Comparison of ENCODE assay signal across 1 cellular context in genomic region chr17:37643118-37643766, GRCh38.
TF ChIP-seq lines count a peak whose summit lies in the region.

Gene DDX52, minus strand, starts transcription at chr17:37643446. Its CDS starts 26 bp downstream, at chr17:37643420.

TF ChIP-seq in HEK293, 187 proteins besides CTCF, POLR2A, EP300 and RAD21 (continued from another document and continues in another):
- TF ChIP-seq PBX3 (CRISPR knock-in tag; IDR thresholded peaks at IDR 0.05), result no peak
- TF ChIP-seq ZIC2 (tag by site-specific recombination; IDR thresholded peaks at IDR 0.05), result no peak
- no peak for TF ChIP-seq ZNF248 (tag by site-specific recombination; IDR thresholded peaks at IDR 0.05)
- TF ChIP-seq ZNF76 (tag by site-specific recombination; IDR thresholded peaks at IDR 0.05; ENCODE audit: borderline replicate concordance, low read depth), result peak; percentile 80
- no peak; the same call in 1 of the 2 replicates for TF ChIP-seq ZNF449 (tag by site-specific recombination; IDR thresholded peaks at IDR 0.05)
- TF ChIP-seq GLIS1 (tag by site-specific recombination; IDR thresholded peaks at IDR 0.05), result 0 out of 2 replicates have a peak, but pooled peaks have one; percentile 19
- TF ChIP-seq ZNF341 (tag by site-specific recombination; IDR thresholded peaks at IDR 0.05; ENCODE audit: low read depth), result no peak
- TF ChIP-seq KLF9 (tag by site-specific recombination; IDR thresholded peaks at IDR 0.05; ENCODE audit: low read depth), result peak; percentile 79
- TF ChIP-seq ZNF501 (tag by site-specific recombination; IDR thresholded peaks at IDR 0.05), result peak; percentile 82
- TF ChIP-seq ZNF239 (tag by site-specific recombination; IDR thresholded peaks at IDR 0.05), result no peak
- TF ChIP-seq ZBTB20 (tag by site-specific recombination; IDR thresholded peaks at IDR 0.05), result peak; percentile 61; the same call in 1 of the 2 replicates
- no peak for TF ChIP-seq ZNF830 (tag by site-specific recombination; IDR thresholded peaks at IDR 0.05; ENCODE audit: low read depth)
- TF ChIP-seq KLF16 (tag by site-specific recombination; IDR thresholded peaks at IDR 0.05), result no peak; the same call in 1 of the 2 replicates
- no peak for TF ChIP-seq ZNF776 (tag by site-specific recombination; IDR thresholded peaks at IDR 0.05; ENCODE audit: borderline replicate concordance)
- no peak for TF ChIP-seq ZNF354C (tag by site-specific recombination; IDR thresholded peaks at IDR 0.05; ENCODE audit: borderline replicate concordance, low read depth)
- no peak for TF ChIP-seq ZNF184 (tag by site-specific recombination; IDR thresholded peaks at IDR 0.05)
- no peak for TF ChIP-seq OVOL3 (tag by site-specific recombination; IDR thresholded peaks at IDR 0.05)
- TF ChIP-seq ZNF548 (tag by site-specific recombination; IDR thresholded peaks at IDR 0.05), result no peak
- no peak for TF ChIP-seq ZNF292 (tag by site-specific recombination; IDR thresholded peaks at IDR 0.05; ENCODE audit: borderline replicate concordance, low read depth)
- no peak for TF ChIP-seq KLF1 (tag by site-specific recombination; IDR thresholded peaks at IDR 0.05)
- peak; percentile 52; the same call in 1 of the 2 replicates for TF ChIP-seq EGR2 (tag by site-specific recombination; IDR thresholded peaks at IDR 0.05; ENCODE audit: low read depth)
- TF ChIP-seq OSR2 (tag by site-specific recombination; IDR thresholded peaks at IDR 0.05), result no peak
- TF ChIP-seq ZNF426 (tag by site-specific recombination; IDR thresholded peaks at IDR 0.05), result no peak
- no peak for TF ChIP-seq ZBTB10 (tag by site-specific recombination; IDR thresholded peaks at IDR 0.05)
- no peak for TF ChIP-seq ZFP37 (tag by site-specific recombination; IDR thresholded peaks at IDR 0.05)
- TF ChIP-seq ZBTB21 (tag by site-specific recombination; IDR thresholded peaks at IDR 0.05), result peak; percentile 91
- TF ChIP-seq WT1 (tag by site-specific recombination; IDR thresholded peaks at IDR 0.05), result no peak
- 0 out of 2 replicates have a peak, but pooled peaks have one; percentile 11 for TF ChIP-seq ZNF580 (tag by site-specific recombination; IDR thresholded peaks at IDR 0.05)
- TF ChIP-seq ZNF704 (tag by site-specific recombination; IDR thresholded peaks at IDR 0.05), result no peak
- TF ChIP-seq ZNF157 (tag by site-specific recombination; IDR thresholded peaks at IDR 0.05), result no peak
- 0 out of 2 replicates have a peak, but pooled peaks have one; percentile 60 for TF ChIP-seq KLF8 (tag by site-specific recombination; IDR thresholded peaks at IDR 0.05)
- no peak for TF ChIP-seq INSM2 (tag by site-specific recombination; IDR thresholded peaks at IDR 0.05)
- no peak for TF ChIP-seq ZNF549 (tag by site-specific recombination; IDR thresholded peaks at IDR 0.05)
- TF ChIP-seq ZNF132 (tag by site-specific recombination; IDR thresholded peaks at IDR 0.05; ENCODE audit: borderline replicate concordance), result no peak
- TF ChIP-seq YY1 (tag by site-specific recombination; IDR thresholded peaks at IDR 0.05), result peak; percentile 70; the same call in 1 of the 2 replicates
- TF ChIP-seq ZNF112 (tag by site-specific recombination; IDR thresholded peaks at IDR 0.05), result no peak
- TF ChIP-seq ZNF2 (tag by site-specific recombination; IDR thresholded peaks at IDR 0.05), result 0 out of 2 replicates have a peak, but pooled peaks have one; percentile 13
- TF ChIP-seq SP3 (tag by site-specific recombination; IDR thresholded peaks at IDR 0.05), result peak; percentile 50
- TF ChIP-seq ZNF792 (tag by site-specific recombination; IDR thresholded peaks at IDR 0.05), result no peak
- no peak for TF ChIP-seq ZNF513 (tag by site-specific recombination; IDR thresholded peaks at IDR 0.05)
- TF ChIP-seq ZNF155 (tag by site-specific recombination; IDR thresholded peaks at IDR 0.05), result no peak
- no peak for TF ChIP-seq PRDM1 (tag by site-specific recombination; IDR thresholded peaks at IDR 0.05)
- no peak for TF ChIP-seq ZNF10 (tag by site-specific recombination; IDR thresholded peaks at IDR 0.05)
- no peak for TF ChIP-seq TCF7L2 (IDR thresholded peaks at IDR 0.05; ENCODE audit: borderline replicate concordance, low read depth, low read length)
- no peak for TF ChIP-seq ZNF221 (tag by site-specific recombination; IDR thresholded peaks at IDR 0.05; ENCODE audit: borderline replicate concordance)
- TF ChIP-seq ZNF677 (tag by site-specific recombination; IDR thresholded peaks at IDR 0.05), result no peak
- TF ChIP-seq ZBTB26 (tag by site-specific recombination; optimal IDR thresholded peaks at IDR 0.05), result peak; percentile 9
- peak; percentile 93 for TF ChIP-seq ZNF335 (tag by site-specific recombination; conservative IDR thresholded peaks at IDR 0.05)
- no peak for TF ChIP-seq GLI4 (tag by site-specific recombination; IDR thresholded peaks at IDR 0.05)
- TF ChIP-seq ZBTB17 (tag by site-specific recombination; IDR thresholded peaks at IDR 0.05), result peak; percentile 97
- no peak for TF ChIP-seq ELK4 (IDR thresholded peaks at IDR 0.05; ENCODE audit: borderline replicate concordance, low read depth, low read length)
- TF ChIP-seq ZNF639 (tag by site-specific recombination; IDR thresholded peaks at IDR 0.05), result no peak
- no peak for TF ChIP-seq HOXD13 (CRISPR knock-in tag; IDR thresholded peaks at IDR 0.05; ENCODE audit: borderline replicate concordance)
- TF ChIP-seq ZNF24 (tag by site-specific recombination; IDR thresholded peaks at IDR 0.05), result no peak
- TF ChIP-seq KLF10 (tag by site-specific recombination; IDR thresholded peaks at IDR 0.05), result no peak
- no peak for TF ChIP-seq ZNF121 (tag by site-specific recombination; IDR thresholded peaks at IDR 0.05)
- no peak for TF ChIP-seq YY2 (tag by site-specific recombination; IDR thresholded peaks at IDR 0.05)
- no peak for TF ChIP-seq ZNF791 (tag by site-specific recombination; IDR thresholded peaks at IDR 0.05)
- TF ChIP-seq ZNF214 (tag by site-specific recombination; IDR thresholded peaks at IDR 0.05; ENCODE audit: borderline replicate concordance), result no peak
- TF ChIP-seq ZNF16 (tag by site-specific recombination; IDR thresholded peaks at IDR 0.05; ENCODE audit: low read depth), result no peak
- TF ChIP-seq BCL11A (tag by site-specific recombination; IDR thresholded peaks at IDR 0.05; ENCODE audit: low read depth), result no peak
- no peak for TF ChIP-seq KLF7 (tag by site-specific recombination; IDR thresholded peaks at IDR 0.05; ENCODE audit: borderline replicate concordance)
